In the genomic region with DNA sequence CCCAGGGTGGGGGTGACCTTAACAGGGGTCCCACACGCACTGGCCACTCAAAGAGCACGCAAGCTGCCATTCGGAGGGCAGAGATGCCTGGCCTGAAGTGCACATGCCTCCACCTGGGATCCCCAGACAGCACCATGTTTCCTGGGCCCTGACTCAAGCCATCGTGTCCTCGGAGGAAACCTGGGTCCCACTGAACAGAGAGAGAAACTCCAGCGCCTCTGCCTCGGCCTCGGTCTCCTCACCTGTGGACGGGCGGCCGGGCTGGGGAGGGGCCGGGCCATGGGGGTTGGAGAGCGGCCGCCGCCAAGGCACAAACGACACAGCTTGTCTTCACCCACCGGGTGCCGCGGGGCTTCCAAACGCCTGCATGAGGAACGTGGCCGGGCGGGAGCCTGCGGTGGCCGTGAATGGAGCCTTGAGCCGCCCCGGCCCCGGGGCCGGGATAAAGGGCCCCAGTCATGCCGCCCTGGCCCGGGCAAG, we compare ENCODE assay signal across 20 cellular contexts. TPM values are rescaled to one million over a fixed set of nuclear protein-coding genes. Genes with fewer than 3 reads are reported as not detected.
DNase-seq lines count a peak whose midpoint lies in the region; ATAC-seq and TF ChIP-seq lines count a peak whose summit lies in the region.
"Had no signal": no experiment of that assay in that cellular context is flagged by ENCODE, and none has a peak within 500 bp of the region (broad histone marks: within the 10 kb centered on the region; RNA-seq: fewer than 3 reads in every experiment).

No MANE protein-coding gene starts in this region.

- no peak overlapping the region for H4K91ac ChIP-seq in neuronal stem cell (ENCODE audit: low read depth, low read length, poor library complexity)

- H2BK120ac ChIP-seq in neuronal stem cell (ENCODE audit: low read depth, low read length) = no peak overlapping the region

- H3K9me3 ChIP-seq in heart left ventricle = no peaks in the 10 kb centered on the region
- H3K9me3 ChIP-seq in neuronal stem cell (replicated peaks in 1 of 2; ENCODE audit: control insufficient read depth in 2 of 2, insufficient read depth in 1 of 2, low read depth in 1 of 2, low read length in 2 of 2) = no peaks in the 10 kb centered on the region
- no peaks in the 10 kb centered on the region for H3K9me3 ChIP-seq in upper lobe of left lung
- H3K9me3 ChIP-seq: colonic mucosa had no signal

- no peak overlapping the region for H3K4me3 Mint-ChIP-seq in activated T-helper 17 cell treated with anti-CD3 and anti-CD28 coated beads, Interleukin-2, amount 50 U/mL, for 72 hours
- H3K4me3 Mint-ChIP-seq: activated CD4-positive, alpha-beta memory T cell treated with anti-CD3 and anti-CD28 coated beads for 36 hours; activated naive CD4-positive, alpha-beta T cell treated with anti-CD3 and anti-CD28 coated beads, Interleukin-2, amount 50 U/mL, for 24 hours; activated T-cell treated with anti-CD3 and anti-CD28 coated beads, Interleukin-2, amount 50 U/mL, for 24 hours; T-helper 1 cell treated with Interleukin-12 subunit alpha and Interleukin-12 subunit beta and Interleukin-4 antibody, amounts not matched to agents 30 μg/mL and 1 μg/mL, for 36 hours had no signal

- peak overlapping the region in 1 of 12 donors; percentile 6 for H3K27ac ChIP-seq in heart left ventricle
- peak overlapping the region in 10 of 59 donors; percentile 13 to 75 (median 34) for H3K27ac ChIP-seq in dorsolateral prefrontal cortex
- H3K27ac ChIP-seq in neuronal stem cell (replicated peaks; ENCODE audit: low read length) = no peak overlapping the region
- H3K27ac ChIP-seq in upper lobe of left lung = peak overlapping the region in 2 of 4 donors; percentile 45 to 54
- H3K27ac ChIP-seq: colonic mucosa, foreskin keratinocyte, VCaP had no signal

- peak overlapping the region; percentile 35 for H2AFZ ChIP-seq in neuronal stem cell (ENCODE audit: low read length)

- H3K36me3 ChIP-seq in heart left ventricle (no peaks in the 10 kb centered on the region), neuronal stem cell (replicated peaks in 1 of 2; ENCODE audit: control insufficient read depth in 2 of 2, insufficient read depth in 2 of 2, low read length in 2 of 2) (no peaks in the 10 kb centered on the region), upper lobe of left lung (no peaks in the 10 kb centered on the region)
- H3K36me3 ChIP-seq: colonic mucosa had no signal

- H2AK5ac ChIP-seq in neuronal stem cell (ENCODE audit: low read depth, low read length) = peak overlapping the region; percentile 63

- H3K4me1 ChIP-seq in heart left ventricle (peaks cover 0 to 32% (median 9%) of the 10 kb centered on the region in 12 donors), neuronal stem cell (ENCODE audit: control insufficient read depth in 2 of 2, insufficient read depth in 1 of 2, low read depth in 1 of 2, low read length in 2 of 2) (peaks cover 30 to 54% of the 10 kb centered on the region in 2 donors), upper lobe of left lung (peaks cover 41 to 59% (median 41%) of the 10 kb centered on the region in 4 donors)

- no peak for DNase-seq in heart left ventricle
- DNase-seq in left ventricle myocardium superior = no peak
- DNase-seq in dorsolateral prefrontal cortex = peak in 2 of 10 donors; percentile 26 to 54
- no peak for DNase-seq in neuronal stem cell (ENCODE audit: low spot score)
- DNase-seq in upper lobe of left lung = no peak
- no peak for DNase-seq in RKO (ENCODE audit: low spot score)
- no peak for DNase-seq in activated naive CD4-positive, alpha-beta T cell treated with Interleukin-2 at 50 U/mL for 16 hours
- DNase-seq: activated CD4-positive, alpha-beta memory T cell treated with anti-CD3 and anti-CD28 coated beads for 36 hours; activated T-cell treated with anti-CD3 and anti-CD28 coated beads, Interleukin-2, amount 50 U/mL, for 24 hours; foreskin keratinocyte; NCI-H2029; NCI-H524; SIG-M5 had no signal

- H3K18ac ChIP-seq in neuronal stem cell (ENCODE audit: low read length) = peak overlapping the region; percentile 76

- no peak overlapping the region for H2BK5ac ChIP-seq in neuronal stem cell (ENCODE audit: low read length)

- no peaks in the 10 kb centered on the region for H3K4me1 Mint-ChIP-seq in activated T-helper 17 cell treated with anti-CD3 and anti-CD28 coated beads, Interleukin-2, amount 50 U/mL, for 72 hours
- H3K4me1 Mint-ChIP-seq: activated naive CD4-positive, alpha-beta T cell treated with anti-CD3 and anti-CD28 coated beads, Interleukin-2, amount 50 U/mL, for 24 hours; IgD-negative memory B cell had no signal

- no peaks in the 10 kb centered on the region for H3K9me3 Mint-ChIP-seq in activated T-helper 17 cell treated with anti-CD3 and anti-CD28 coated beads, Interleukin-2, amount 50 U/mL, for 72 hours
- H3K9me3 Mint-ChIP-seq: activated CD4-positive, alpha-beta memory T cell treated with anti-CD3 and anti-CD28 coated beads for 36 hours; activated naive CD4-positive, alpha-beta T cell treated with anti-CD3 and anti-CD28 coated beads, Interleukin-2, amount 50 U/mL, for 24 hours; activated T-cell treated with anti-CD3 and anti-CD28 coated beads, Interleukin-2, amount 50 U/mL, for 24 hours; IgD-negative memory B cell; T-helper 1 cell treated with Interleukin-12 subunit alpha and Interleukin-12 subunit beta and Interleukin-4 antibody, amounts not matched to agents 30 μg/mL and 1 μg/mL, for 36 hours had no signal

- intact Hi-C loops in heart left ventricle (cut with DNase I) = loop anchor here in 1 of 10 donors (5.0 kb wide), 1 partner anchor 39 kb away; no protein-coding TSS in a partner anchor
- intact Hi-C loops in left ventricle myocardium superior (cut with micrococcal nuclease) = no loop called here
- intact Hi-C loops in dorsolateral prefrontal cortex (cut with DNase I) = no loop called here

- no peak overlapping the region for H4K8ac ChIP-seq in neuronal stem cell (ENCODE audit: low read depth, low read length)

- H3K4me3 ChIP-seq in heart left ventricle (peak overlapping the region in 8 of 12 donors; percentile 12 to 44 (median 30)), dorsolateral prefrontal cortex (peak overlapping the region in 38 of 59 donors; percentile 2 to 48 (median 24)), neuronal stem cell (ENCODE audit: low read length in 2 of 2) (no peak overlapping the region), upper lobe of left lung (peak overlapping the region in 3 of 4 donors; percentile 12 to 26 (median 26))
- H3K4me3 ChIP-seq: colonic mucosa had no signal

- no peak overlapping the region for H3K9ac ChIP-seq in neuronal stem cell (ENCODE audit: low read depth, low read length, poor library complexity)

- H3K36me3 Mint-ChIP-seq in activated T-helper 17 cell treated with anti-CD3 and anti-CD28 coated beads, Interleukin-2, amount 50 U/mL, for 72 hours (ENCODE audit: low read depth) = no peaks in the 10 kb centered on the region
- H3K36me3 Mint-ChIP-seq: activated CD4-positive, alpha-beta memory T cell treated with anti-CD3 and anti-CD28 coated beads for 36 hours; activated naive CD4-positive, alpha-beta T cell treated with anti-CD3 and anti-CD28 coated beads, Interleukin-2, amount 50 U/mL, for 24 hours; IgD-negative memory B cell had no signal

- no peak overlapping the region for H3K23ac ChIP-seq in neuronal stem cell (ENCODE audit: low read depth, low read length, poor library complexity)

- H3K79me1 ChIP-seq in neuronal stem cell (ENCODE audit: low read depth, low read length) = peaks cover 2% of the 10 kb centered on the region

- peak overlapping the region; percentile 38 for H3K14ac ChIP-seq in neuronal stem cell (ENCODE audit: low read length)

- no peak for TF ChIP-seq CTCF in heart left ventricle (IDR thresholded peaks at IDR 0.05)
- TF ChIP-seq CTCF in dorsolateral prefrontal cortex (IDR thresholded peaks at IDR 0.05 in 54 of 56, conservative IDR thresholded peaks at IDR 0.05 in 2 of 56; ENCODE audit: low read depth in 1 of 56, partially characterized antibody in 56 of 56) = no peak
- no peak for TF ChIP-seq CTCF in upper lobe of left lung (IDR thresholded peaks at IDR 0.05)

- H3K27me3 ChIP-seq in heart left ventricle = peaks cover 0 to 33% (median 0%) of the 10 kb centered on the region in 9 donors
- H3K27me3 ChIP-seq in dorsolateral prefrontal cortex = peaks cover 0 to 35% (median 6%) of the 10 kb centered on the region in 45 donors
- H3K27me3 ChIP-seq in neuronal stem cell (ENCODE audit: control insufficient read depth in 3 of 3, insufficient read depth in 3 of 3, low read depth in 1 of 3, low read length in 3 of 3) = peaks cover 0 to 37% (median 32%) of the 10 kb centered on the region in 3 experiments
- H3K27me3 ChIP-seq in upper lobe of left lung = peaks cover 0 to 11% (median 1%) of the 10 kb centered on the region in 4 donors
- H3K27me3 ChIP-seq: foreskin keratinocyte had no signal

- H3K4me2 ChIP-seq in neuronal stem cell (ENCODE audit: insufficient read depth, low read length, poor library complexity, severe bottlenecking) = no peak overlapping the region

- H2BK12ac ChIP-seq in neuronal stem cell (ENCODE audit: low read length) = no peak overlapping the region

- H2BK15ac ChIP-seq in neuronal stem cell (ENCODE audit: low read length) = no peak overlapping the region

- peak overlapping the region; percentile 66 for H3K4ac ChIP-seq in neuronal stem cell (ENCODE audit: low read length)

- TF ChIP-seq EP300 in upper lobe of left lung (IDR thresholded peaks at IDR 0.05) = no peak

- no peak overlapping the region for H3K27ac Mint-ChIP-seq in activated T-helper 17 cell treated with anti-CD3 and anti-CD28 coated beads, Interleukin-2, amount 50 U/mL, for 72 hours
- H3K27ac Mint-ChIP-seq: activated CD4-positive, alpha-beta memory T cell treated with anti-CD3 and anti-CD28 coated beads for 36 hours; activated naive CD4-positive, alpha-beta T cell treated with anti-CD3 and anti-CD28 coated beads, Interleukin-2, amount 50 U/mL, for 24 hours; activated T-cell treated with anti-CD3 and anti-CD28 coated beads, Interleukin-2, amount 50 U/mL, for 24 hours; IgD-negative memory B cell; T-helper 1 cell treated with Interleukin-12 subunit alpha and Interleukin-12 subunit beta and Interleukin-4 antibody, amounts not matched to agents 30 μg/mL and 1 μg/mL, for 36 hours had no signal

- 34 to 60% (median 40%) methylated on average over 4 to 31 of the region's 31 CpGs for WGBS in heart left ventricle, 4 donors
- WGBS in neuronal stem cell (ENCODE audit: extremely low coverage in 2 of 2, insufficient read length in 2 of 2, insufficient replicate concordance in 1 of 2), 2 donors = no CpG with 5 or more reads among the region's 31 CpGs
- 52% methylated on average over 13 of the region's 31 CpGs; no CpG with 5 or more reads in 1 of the 2 donors for WGBS in upper lobe of left lung, 2 donors

- ATAC-seq in heart left ventricle (no peak), left ventricle myocardium superior (no peak), upper lobe of left lung (ENCODE audit: low FRiP score in 2 of 2) (no peak)
- ATAC-seq in activated T-helper 17 cell treated with anti-CD3 and anti-CD28 coated beads, Interleukin-2, amount 50 U/mL, for 72 hours (replicated peaks) = no peak
- ATAC-seq: foreskin keratinocyte had no signal

- TF ChIP-seq POLR2A in heart left ventricle (IDR thresholded peaks at IDR 0.05) (no peak), upper lobe of left lung (IDR thresholded peaks at IDR 0.05) (no peak)

- H3K27me3 Mint-ChIP-seq in activated T-helper 17 cell treated with anti-CD3 and anti-CD28 coated beads, Interleukin-2, amount 50 U/mL, for 72 hours = peaks cover 6% of the 10 kb centered on the region

RNA-seq across cellular contexts. Expression of a gene that starts 30.0 kb away (rescaled TPM):
- total RNA-seq in heart left ventricle (1 to 10 TPM; 1.2 to 4.6 (median 2.3) TPM), left ventricle myocardium superior (1.7 TPM), dorsolateral prefrontal cortex (100 to 1,000 TPM in 64 of 120 experiments, 10 to 100 TPM in 56; 36.8 to 327 (median 103) TPM), upper lobe of left lung (10 to 100 TPM; 18.5 to 92.2 (median 24.4) TPM)
- 1 to 10 TPM; 1.1 to 2.8 TPM for polyA plus RNA-seq in heart left ventricle
- polyA plus RNA-seq in neuronal stem cell (2013, experiment 1 of 2) = 7.2 TPM
- polyA plus RNA-seq in neuronal stem cell (2013, experiment 2 of 2) = 7.6 TPM
- total RNA-seq in activated T-helper 17 cell treated with anti-CD3 and anti-CD28 coated beads, Interleukin-2, amount 50 U/mL, for 72 hours = under 1 TPM in 1 of 2 donors, not detected in 1; 0.05 TPM
- total RNA-seq: myocyte had no signal

RNA-seq across cellular contexts. Expression of a gene that starts 41.8 kb away (rescaled TPM):
- total RNA-seq in heart left ventricle (10 to 100 TPM in 1 of 9 donors, 1 to 10 TPM in 8; 2.9 to 19.1 (median 6.0) TPM), left ventricle myocardium superior (6.4 TPM), dorsolateral prefrontal cortex (10 to 100 TPM in 16 of 120 experiments, 1 to 10 TPM in 104; 2.6 to 15.4 (median 6.8) TPM), upper lobe of left lung (10 to 100 TPM in 5 of 6 donors, 1 to 10 TPM in 1; 8.9 to 47.4 (median 21.9) TPM)
- 1 to 10 TPM; 6.3 to 7.7 TPM for polyA plus RNA-seq in heart left ventricle
- polyA plus RNA-seq in neuronal stem cell (2013, experiment 1 of 2) = 110 TPM
- polyA plus RNA-seq in neuronal stem cell (2013, experiment 2 of 2) = 108 TPM
- 100 to 1,000 TPM; 151 to 204 TPM for total RNA-seq in activated T-helper 17 cell treated with anti-CD3 and anti-CD28 coated beads, Interleukin-2, amount 50 U/mL, for 72 hours

RNA-seq across cellular contexts. Expression of a gene that starts 42.0 kb away (rescaled TPM):
- total RNA-seq in heart left ventricle (10 to 100 TPM; 28.6 to 73.3 (median 37.2) TPM), left ventricle myocardium superior (31.2 TPM), dorsolateral prefrontal cortex (10 to 100 TPM; 22.2 to 81.4 (median 37.9) TPM), upper lobe of left lung (10 to 100 TPM; 38.9 to 99.1 (median 49.6) TPM)
- polyA plus RNA-seq in heart left ventricle = 10 to 100 TPM; 32.6 to 39.2 TPM
- polyA plus RNA-seq in neuronal stem cell (2013, experiment 1 of 2) = 28.3 TPM
- 26.4 TPM for polyA plus RNA-seq in neuronal stem cell (2013, experiment 2 of 2)
- 10 to 100 TPM; 15.7 to 16.0 TPM for total RNA-seq in activated T-helper 17 cell treated with anti-CD3 and anti-CD28 coated beads, Interleukin-2, amount 50 U/mL, for 72 hours

RNA-seq across cellular contexts. Expression of a gene that starts 51.0 kb away (rescaled TPM):
- total RNA-seq in heart left ventricle = 10 to 100 TPM; 10.2 to 27.7 (median 11.7) TPM
- polyA plus RNA-seq in heart left ventricle = 10 to 100 TPM in 1 of 2 donors, 1 to 10 TPM in 1; 7.2 to 17.6 TPM
- 14.3 TPM for total RNA-seq in left ventricle myocardium superior
- total RNA-seq in dorsolateral prefrontal cortex = 10 to 100 TPM; 23.0 to 54.6 (median 39.9) TPM
- polyA plus RNA-seq in neuronal stem cell (2013, experiment 1 of 2) = 44.6 TPM
- polyA plus RNA-seq in neuronal stem cell (2013, experiment 2 of 2) = 44.5 TPM
- 10 to 100 TPM; 33.0 to 51.1 (median 38.0) TPM for total RNA-seq in upper lobe of left lung
- total RNA-seq in activated T-helper 17 cell treated with anti-CD3 and anti-CD28 coated beads, Interleukin-2, amount 50 U/mL, for 72 hours = 100 to 1,000 TPM in 1 of 2 donors, 10 to 100 TPM in 1; 68.2 to 132 TPM

Comparison
In these comparisons a context has a peak if more than half of its experiments do, and no peak if none do; other contexts are left out.
1. H3K4me3 ChIP-seq: peak in heart left ventricle (8 of 12), dorsolateral prefrontal cortex (38 of 59) and upper lobe of left lung (3 of 4); none in neuronal stem cell (0 of 2).